In genomic region chr7:17266559-17266958, GRCh38 we compare ENCODE assay signal across 34 cellular contexts.
"Had no signal": no experiment of that assay in that cellular context is flagged by ENCODE, and none has a peak within 500 bp of the region (broad histone marks: within the 10 kb centered on the region; RNA-seq: fewer than 3 reads in every experiment).

No MANE protein-coding gene starts in this region.

- FAIRE-seq: astrocyte, bronchial epithelial cell had no signal

- H3K36me3 ChIP-seq: adrenal gland, ascending aorta, brain microvascular endothelial cell, breast epithelium, cardiac muscle cell had no signal

- H3K27ac ChIP-seq: adrenal gland, ascending aorta, body of pancreas, brain microvascular endothelial cell, breast epithelium, cardiac muscle cell had no signal

- H3K27me3 ChIP-seq: adrenal gland, ascending aorta, body of pancreas, brain microvascular endothelial cell, breast epithelium, cardiac muscle cell had no signal

- H3K4me1 ChIP-seq: adrenal gland, ascending aorta, body of pancreas, breast epithelium had no signal

- ATAC-seq: activated naive CD4-positive, alpha-beta T cell treated with anti-CD3 and anti-CD28 coated beads, Interleukin-2, amount 50 U/mL, for 72 hours; activated naive CD8-positive, alpha-beta T cell treated with anti-CD3 and anti-CD28 coated beads, Interleukin-2, amount 50 U/mL, for 24 hours; activated T-cell treated with anti-CD3 and anti-CD28 coated beads, Interleukin-2, amount 50 U/mL, for 4 hours; activated T-cell treated with anti-CD3 and anti-CD28 coated beads, Interleukin-2, amount 50 U/mL, for 72 hours; activated T-helper 17 cell treated with anti-CD3 and anti-CD28 coated beads, Interleukin-2, amount 50 U/mL, for 72 hours; body of pancreas had no signal

- DNase-seq: activated effector memory CD4-positive, alpha-beta T cell treated with anti-CD3 and anti-CD28 coated beads, Interleukin-2, amount 50 U/mL, for 16 hours; activated effector memory CD4-positive, alpha-beta T cell treated with Interleukin-2 at 50 U/mL for 16 hours; activated gamma-delta T cell; activated gamma-delta T cell treated with Interleukin-2 at 50 U/mL for 16 hours; activated naive CD4-positive, alpha-beta T cell; activated naive CD4-positive, alpha-beta T cell treated with anti-CD3 and anti-CD28 coated beads for 36 hours; activated naive CD4-positive, alpha-beta T cell treated with anti-CD3 and anti-CD28 coated beads, Interleukin-2, amount 10 ng/mL, durations not matched to agents 7 days and 5 days; activated naive CD4-positive, alpha-beta T cell treated with anti-CD3 and anti-CD28 coated beads, Interleukin-2, amount 50 U/mL, for 16 hours; activated naive CD4-positive, alpha-beta T cell treated with Interleukin-2 at 50 U/mL for 16 hours; activated naive CD8-positive, alpha-beta T cell treated with anti-CD3 and anti-CD28 coated beads for 36 hours; activated naive CD8-positive, alpha-beta T cell treated with anti-CD3 and anti-CD28 coated beads, Interleukin-2, amount 10 ng/mL, durations not matched to agents 7 days and 5 days; activated naive CD8-positive, alpha-beta T cell treated with anti-CD3 and anti-CD28 coated beads, Interleukin-2, amount 50 U/mL, for 24 hours; activated T-cell treated with anti-CD3 and anti-CD28 coated beads, Interleukin-2, amount 50 U/mL, for 1 hour; activated T-cell treated with anti-CD3 and anti-CD28 coated beads, Interleukin-2, amount 50 U/mL, for 24 hours; activated T-cell treated with anti-CD3 and anti-CD28 coated beads, Interleukin-2, amount 50 U/mL, for 4 hours; activated T-cell treated with anti-CD3 and anti-CD28 coated beads, Interleukin-2, amount 50 U/mL, for 48 hours; activated T-cell treated with anti-CD3 and anti-CD28 coated beads, Interleukin-2, amount 50 U/mL, for 72 hours; adrenal gland; amniotic stem cell; amygdala; anterior cingulate cortex; aorta; body of pancreas; brain microvascular endothelial cell; caudate nucleus; central memory CD4-positive, alpha-beta T cell; cerebellar nuclear complex had no signal

- H3K4me3 ChIP-seq: adrenal gland, ascending aorta, body of pancreas, breast epithelium, cardiac muscle cell had no signal
